22 cellular contexts compared by ENCODE assay signal in the genomic region with DNA sequence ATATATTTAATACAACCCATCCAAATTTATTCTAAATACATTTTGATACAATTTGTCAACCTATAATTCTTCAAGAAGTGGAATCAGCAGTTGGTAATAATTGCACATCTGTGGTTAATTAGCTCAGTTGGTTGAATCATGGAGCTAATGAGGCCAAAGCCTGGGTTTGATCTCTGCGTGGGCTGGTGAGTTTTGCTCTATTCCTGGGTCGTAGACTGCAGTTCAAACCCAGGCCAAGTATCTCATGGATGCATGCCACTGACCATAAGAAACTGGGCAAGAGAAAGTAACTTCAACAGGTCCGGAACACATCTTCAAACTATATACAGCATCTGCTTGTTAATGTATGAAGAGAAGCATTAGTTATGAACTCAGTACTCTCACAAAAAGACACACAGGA.
A peak's percentile ranks its signal among the peaks of the same experiment; 100 is the strongest.
DNase-seq lines count a peak whose midpoint lies in the region; ATAC-seq lines count a peak whose summit lies in the region.
"Had no signal": no experiment of that assay in that cellular context is flagged by ENCODE, and none has a peak within 500 bp of the region (broad histone marks: within the 10 kb centered on the region; RNA-seq: fewer than 3 reads in every experiment).

No MANE protein-coding gene starts in this region.

- DNase-seq in EH (ENCODE audit: low read depth) (peak; percentile 21), RPMI7951 (ENCODE audit: low read depth) (peak; percentile 10), fibroblast of gingiva (ENCODE audit: low read depth) (peak; percentile 84), renal cortical epithelial cell (ENCODE audit: low read depth) (peak; percentile 41), DMS 273 treated with DMSO at 0.1 percent for 48 hours (lab: John Stamatoyannopoulos, UW) (no peak), NCI-H2227 (lab: John Stamatoyannopoulos, UW; ENCODE audit: unreplicated experiment) (no peak)
- DNase-seq: activated B cell treated with CpG ODN at 0.5 μM for 24 hours; activated CD4-positive, alpha-beta memory T cell treated with anti-CD3 and anti-CD28 coated beads for 36 hours; activated gamma-delta T cell; activated naive CD8-positive, alpha-beta T cell treated with anti-CD3 and anti-CD28 coated beads, Interleukin-2, amount 50 U/mL, for 24 hours; hippocampal formation; left ventricle myocardium inferior; NCI-H1105; NCI-H2081 treated with DMSO at 0.1 percent for 48 hours; NCI-H510A treated with DMSO at 0.1 percent for 48 hours; Peyer's patch; small intestine; stimulated activated CD4-positive, alpha-beta T cell treated with anti-CD3 and anti-CD28 coated beads, Interleukin-2, amount 100 ng/mL, for 24 hours; T-helper 9 cell had no signal

- ATAC-seq in HG03196 (IDR thresholded peaks at IDR 0.05; ENCODE audit: unreplicated experiment) (no peak), HG03175 (IDR thresholded peaks at IDR 0.05; ENCODE audit: unreplicated experiment) (no peak)
- ATAC-seq: activated naive CD8-positive, alpha-beta T cell treated with anti-CD3 and anti-CD28 coated beads, Interleukin-2, amount 50 U/mL, for 24 hours; stimulated activated effector memory CD8-positive, alpha-beta T cell treated with anti-CD3 and anti-CD28 coated beads, Interleukin-12 subunit alpha, Interleukin-12 subunit beta, amount 100 ng/mL, for 72 hours had no signal

Comparison
In these comparisons a context has a peak if more than half of its experiments do, and no peak if none do; other contexts are left out.
1. DNase-seq: peak in EH (single experiment), RPMI7951 (single experiment), fibroblast of gingiva (single experiment) and renal cortical epithelial cell (single experiment); none in DMS 273 treated with DMSO at 0.1 percent for 48 hours (single experiment) and NCI-H2227 (single experiment).